28 cellular contexts compared by ENCODE assay signal in genomic region chr17:43820759-43821158, GRCh38. TPM values are rescaled to one million over a fixed set of nuclear protein-coding genes. Genes with fewer than 3 reads are reported as not detected.
"Had no signal": no experiment of that assay in that cellular context is flagged by ENCODE, and none has a peak within 500 bp of the region (broad histone marks: within the 10 kb centered on the region; RNA-seq: fewer than 3 reads in every experiment).

No MANE protein-coding gene starts in this region.

- H3K27me3 Mint-ChIP-seq: type B pancreatic cell had no signal

- H3K36me3 Mint-ChIP-seq: natural killer cell; stimulated activated effector memory CD8-positive, alpha-beta T cell treated with anti-CD3 and anti-CD28 coated beads, Interleukin-12 subunit alpha, Interleukin-12 subunit beta, amount 100 ng/mL, for 72 hours had no signal

- H3K27ac Mint-ChIP-seq: natural killer cell; stimulated activated effector memory CD8-positive, alpha-beta T cell treated with anti-CD3 and anti-CD28 coated beads, Interleukin-12 subunit alpha, Interleukin-12 subunit beta, amount 100 ng/mL, for 72 hours; type B pancreatic cell had no signal

- DNase-seq: central memory CD4-positive, alpha-beta T cell; colonic mucosa; dermis blood vessel endothelial cell; effector memory CD4-positive, alpha-beta T cell; erythroblast; esophagus squamous epithelium; foreskin melanocyte; natural killer cell; pancreas; retina; stimulated activated CD4-positive, alpha-beta T cell treated with anti-CD3 and anti-CD28 coated beads, Interleukin-2, amount 100 ng/mL, for 24 hours; stimulated activated CD4-positive, alpha-beta T cell treated with anti-CD3 and anti-CD28 coated beads, Interleukin-4, amount 100 ng/mL, for 24 hours; stimulated activated naive CD4-positive, alpha-beta T cell treated with Interleukin-2 at 50 U/mL for 16 hours; stomach; tibial artery had no signal

- H3K27ac ChIP-seq: colonic mucosa, esophagus squamous epithelium, neutrophil, pancreas, stomach, tibial artery, uterus had no signal

- H3K27me3 ChIP-seq: colonic mucosa, esophagus squamous epithelium, neutrophil, pancreas, stomach, tibial artery, uterus had no signal

- ATAC-seq: left lobe of liver; natural killer cell; pancreas; sciatic nerve; stimulated activated effector memory CD8-positive, alpha-beta T cell treated with anti-CD3 and anti-CD28 coated beads, Interleukin-12 subunit alpha, Interleukin-12 subunit beta, amount 100 ng/mL, for 72 hours had no signal

- H3K4me1 Mint-ChIP-seq: natural killer cell; stimulated activated effector memory CD8-positive, alpha-beta T cell treated with anti-CD3 and anti-CD28 coated beads, Interleukin-12 subunit alpha, Interleukin-12 subunit beta, amount 100 ng/mL, for 72 hours had no signal

- H3K9me3 Mint-ChIP-seq: natural killer cell; stimulated activated effector memory CD8-positive, alpha-beta T cell treated with anti-CD3 and anti-CD28 coated beads, Interleukin-12 subunit alpha, Interleukin-12 subunit beta, amount 100 ng/mL, for 72 hours; type B pancreatic cell had no signal

- H3K36me3 ChIP-seq: colonic mucosa, neutrophil, uterus had no signal

- H3K4me3 ChIP-seq: colonic mucosa, esophagus squamous epithelium, pancreas, stomach, tibial artery, uterus had no signal

- H3K9me3 ChIP-seq: colonic mucosa, esophagus squamous epithelium, neutrophil, pancreas, stomach, tibial artery, uterus had no signal

- H3K4me1 ChIP-seq: colonic mucosa, pancreas, tibial artery, uterus had no signal

- H3K4me3 Mint-ChIP-seq: natural killer cell; stimulated activated effector memory CD8-positive, alpha-beta T cell treated with anti-CD3 and anti-CD28 coated beads, Interleukin-12 subunit alpha, Interleukin-12 subunit beta, amount 100 ng/mL, for 72 hours; type B pancreatic cell had no signal

RNA-seq across cellular contexts. Expression of gene MPP3, which starts 12.2 kb away (rescaled TPM):
- total RNA-seq: natural killer cell had no signal

RNA-seq across cellular contexts. Expression of gene CD300LG, which starts 26.2 kb away (rescaled TPM):
- total RNA-seq: chondrocyte, endothelial cell of umbilical vein, left lobe of liver, mononuclear cell, natural killer cell, pulmonary artery endothelial cell, temporal lobe had no signal

RNA-seq across cellular contexts. Expression of gene CFAP97D1, which starts 40.5 kb away (rescaled TPM):
- total RNA-seq: chondrocyte, colonic mucosa, dermis blood vessel endothelial cell, endothelial cell of umbilical vein, left lobe of liver, mononuclear cell, natural killer cell, posterior vena cava, sciatic nerve, skeletal muscle tissue, stomach, temporal lobe, uterus had no signal
